10 cellular contexts compared by ENCODE assay signal in genomic region chr11:128336203-128336602, GRCh38.
DNase-seq lines count a peak whose midpoint lies in the region; ATAC-seq and TF ChIP-seq lines count a peak whose summit lies in the region.
"Had no signal": no experiment of that assay in that cellular context is flagged by ENCODE, and none has a peak within 500 bp of the region (broad histone marks: within the 10 kb centered on the region; RNA-seq: fewer than 3 reads in every experiment).

No MANE protein-coding gene starts in this region.

- no peak overlapping the region for H3K9ac ChIP-seq in subcutaneous abdominal adipose tissue (ENCODE audit: low read length in 5 of 5)

- H3K9me3 Mint-ChIP-seq in HFFc6, result no peaks in the 10 kb centered on the region
- H3K9me3 Mint-ChIP-seq in activated CD4-positive, alpha-beta T cell treated with anti-CD3 and anti-CD28 coated beads for 36 hours (ENCODE audit: low read depth), result no peaks in the 10 kb centered on the region
- H3K9me3 Mint-ChIP-seq: brain had no signal

- in situ Hi-C loops in astrocyte of the spinal cord (cut with HindIII; ENCODE audit: low sequenced_read_pairs), result no loop called here

- POLR2A ChIA-PET in activated CD4-positive, alpha-beta T cell treated with anti-CD3 and anti-CD28 coated beads for 36 hours (lab: Charles Lee), result interaction anchor here (1.0 to 1.2 kb wide), 2 partner anchors 12 to 34 kb away, joined by 3 to 10 read pairs; no protein-coding TSS in a partner anchor

- no peaks in the 10 kb centered on the region for H3K27me3 Mint-ChIP-seq in HFFc6 (ENCODE audit: insufficient read depth)
- H3K27me3 Mint-ChIP-seq in activated CD4-positive, alpha-beta T cell treated with anti-CD3 and anti-CD28 coated beads for 36 hours, result no peaks in the 10 kb centered on the region

- intact Hi-C loops in left colon (cut with DNase I, micrococcal nuclease), result no loop called here
- intact Hi-C loops in activated CD4-positive, alpha-beta T cell treated with anti-CD3 and anti-CD28 coated beads for 36 hours (cut with DNase I, micrococcal nuclease), result no loop called here

- H3K36me3 ChIP-seq in subcutaneous abdominal adipose tissue (ENCODE audit: control insufficient read depth in 5 of 5, insufficient read depth in 5 of 5, low read length in 5 of 5), result no peaks in the 10 kb centered on the region
- H3K36me3 ChIP-seq: tibial nerve had no signal

- CTCF ChIA-PET in activated CD4-positive, alpha-beta T cell treated with anti-CD3 and anti-CD28 coated beads for 36 hours (lab: Charles Lee), result interaction anchor here (0.6 to 1.4 kb wide), 8 partner anchors 9 to 179 kb away, joined by 3 to 5 read pairs (median 3); no protein-coding TSS in a partner anchor

- H3K4me3 Mint-ChIP-seq in HFFc6, result peak overlapping the region; percentile 50
- H3K4me3 Mint-ChIP-seq in activated CD4-positive, alpha-beta T cell treated with anti-CD3 and anti-CD28 coated beads for 36 hours, result no peak overlapping the region

- H3K27ac Mint-ChIP-seq in HFFc6, result peak overlapping the region; percentile 74
- H3K27ac Mint-ChIP-seq in activated CD4-positive, alpha-beta T cell treated with anti-CD3 and anti-CD28 coated beads for 36 hours, result no peak overlapping the region

- H3K36me3 Mint-ChIP-seq in HFFc6 (ENCODE audit: low read depth), result no peaks in the 10 kb centered on the region; the same call in 1 of the 2 replicates
- H3K36me3 Mint-ChIP-seq in activated CD4-positive, alpha-beta T cell treated with anti-CD3 and anti-CD28 coated beads for 36 hours (ENCODE audit: low read depth), result peaks cover 2% of the 10 kb centered on the region
- H3K36me3 Mint-ChIP-seq: brain had no signal

- DNase-seq in HFFc6 (peak; percentile 99), astrocyte of the spinal cord (ENCODE audit: low read depth, low spot score) (peak; percentile 71), left colon (peak in 1 of 2 donors; percentile 34), RPMI8226 (no peak)
- DNase-seq in activated CD4-positive, alpha-beta T cell treated with anti-CD3 and anti-CD28 coated beads for 36 hours, result no peak

- H3K9me3 ChIP-seq in subcutaneous abdominal adipose tissue (ENCODE audit: control insufficient read depth in 5 of 5, low read length in 5 of 5), result no peaks in the 10 kb centered on the region
- H3K9me3 ChIP-seq: tibial nerve had no signal

- H3K4me1 Mint-ChIP-seq in HFFc6 (ENCODE audit: low read depth), result peaks cover 26% of the 10 kb centered on the region
- H3K4me1 Mint-ChIP-seq in activated CD4-positive, alpha-beta T cell treated with anti-CD3 and anti-CD28 coated beads for 36 hours, result peaks cover 70% of the 10 kb centered on the region
- H3K4me1 Mint-ChIP-seq: brain had no signal

- peaks cover 0 to 36% (median 6%) of the 10 kb centered on the region in 5 donors for H3K4me1 ChIP-seq in subcutaneous abdominal adipose tissue (ENCODE audit: control insufficient read depth in 5 of 5, insufficient read depth in 5 of 5, low read length in 5 of 5)

- peak overlapping the region; percentile 68 for H3K27ac ChIP-seq in subcutaneous abdominal adipose tissue (ENCODE audit: low read depth, low read length)

- TF ChIP-seq CTCF in HFFc6 (IDR thresholded peaks at IDR 0.05) (peak; percentile 61), astrocyte of the spinal cord (IDR thresholded peaks at IDR 0.05; ENCODE audit: low read depth, low read length) (no peak)

- ATAC-seq in left colon (peak; percentile 44), GM21360 (IDR thresholded peaks at IDR 0.05; ENCODE audit: unreplicated experiment) (no peak), GM21515 (IDR thresholded peaks at IDR 0.05; ENCODE audit: unreplicated experiment) (no peak)
- ATAC-seq in activated CD4-positive, alpha-beta T cell treated with anti-CD3 and anti-CD28 coated beads for 36 hours, result no peak

- H3K4me3 ChIP-seq in astrocyte of the spinal cord (ENCODE audit: low read depth, low read length), result no peak overlapping the region
- no peak overlapping the region for H3K4me3 ChIP-seq in subcutaneous abdominal adipose tissue (ENCODE audit: low read depth in 1 of 5, low read length in 5 of 5)
- H3K4me3 ChIP-seq: tibial nerve had no signal

- no peaks in the 10 kb centered on the region for H3K27me3 ChIP-seq in subcutaneous abdominal adipose tissue (ENCODE audit: control insufficient read depth in 5 of 5, insufficient read depth in 4 of 5, low read length in 5 of 5)
- H3K27me3 ChIP-seq: tibial nerve had no signal

Comparison
In these comparisons a context has a peak if more than half of its experiments do, and no peak if none do; other contexts are left out.
1. DNase-seq: peak in HFFc6 (single experiment) and astrocyte of the spinal cord (single experiment); none in RPMI8226 (single experiment) and activated CD4-positive, alpha-beta T cell treated with anti-CD3 and anti-CD28 coated beads for 36 hours (single experiment).